Comparison of ENCODE assay signal across 10 cellular contexts in the genomic region with DNA sequence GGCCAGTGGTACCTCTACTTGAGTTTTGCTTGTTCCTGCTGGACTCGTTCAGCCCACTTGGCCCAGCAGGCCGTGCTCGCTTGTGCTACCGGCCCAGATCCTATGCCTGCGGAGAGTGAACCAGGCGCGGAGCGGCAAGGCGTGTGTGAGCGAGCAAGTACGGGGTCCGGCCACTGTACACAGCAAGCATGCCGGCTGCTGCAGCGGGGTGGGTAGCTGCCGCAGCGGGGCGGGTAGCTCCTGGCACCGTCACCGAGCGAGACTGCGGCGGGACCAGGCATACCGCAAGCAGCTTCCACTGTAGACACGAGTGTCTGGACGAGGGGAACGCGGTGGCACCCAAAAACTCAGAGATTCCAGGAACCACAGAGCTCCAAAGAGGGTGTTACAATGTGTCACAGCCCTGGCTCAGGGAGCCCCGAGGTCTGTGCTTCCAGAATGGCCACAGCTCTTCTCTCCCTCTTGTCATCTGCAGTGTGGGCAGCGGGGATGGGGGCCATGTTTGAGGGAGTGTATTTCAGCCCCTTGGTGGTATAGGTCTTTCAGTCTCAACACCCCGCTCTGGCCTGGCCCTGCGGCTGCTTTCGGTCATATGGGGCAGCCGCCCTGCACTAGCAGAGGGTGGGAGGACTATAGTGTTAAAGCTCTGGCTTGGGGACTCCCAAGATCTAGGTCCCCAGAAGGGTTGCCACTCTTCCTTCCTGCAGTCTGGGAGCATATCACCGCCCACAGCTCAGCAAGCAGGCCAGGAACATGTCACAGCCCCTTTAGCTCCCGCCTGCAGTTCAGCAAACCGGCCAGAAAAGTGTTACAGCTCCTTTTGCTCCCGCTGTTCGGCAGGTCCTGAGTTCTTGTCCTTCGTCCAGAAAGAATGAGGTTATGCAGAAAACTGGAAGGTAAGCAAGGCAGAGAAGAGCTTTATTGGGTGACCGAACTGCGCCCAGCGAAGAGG. TPM values are rescaled to one million over a fixed set of nuclear protein-coding genes. Genes with fewer than 3 reads are reported as not detected.
DNase-seq lines count a peak whose midpoint lies in the region; ATAC-seq, FAIRE-seq and TF ChIP-seq lines count a peak whose summit lies in the region.
"Had no signal": no experiment of that assay in that cellular context is flagged by ENCODE, and none has a peak within 500 bp of the region (broad histone marks: within the 10 kb centered on the region; RNA-seq: fewer than 3 reads in every experiment).

No MANE protein-coding gene starts in this region.

- FAIRE-seq in HTR-8/SVneo (lab: Jason Lieb, UNC): no peak

- no peaks in the 10 kb centered on the region for H3K9me3 ChIP-seq in right lobe of liver
- H3K9me3 ChIP-seq in testis: no peaks in the 10 kb centered on the region
- H3K9me3 ChIP-seq in uterus: no peaks in the 10 kb centered on the region
- H3K9me3 ChIP-seq: BLaER1 had no signal

- intact Hi-C loops in right lobe of liver (cut with DNase I) (no loop called here), testis (cut with DNase I; ENCODE audit: low total_unique reads) (no loop called here), uterus (cut with DNase I; ENCODE audit: low total_unique reads) (no loop called here)

- no peak overlapping the region for H3K27ac ChIP-seq in right lobe of liver
- no peak overlapping the region for H3K27ac ChIP-seq in testis
- H3K27ac ChIP-seq in uterus: no peak overlapping the region
- H3K27ac ChIP-seq: BLaER1, neural progenitor cell had no signal

- ATAC-seq in right lobe of liver: peak; percentile 18 to 56 (median 47)

- H3K27me3 ChIP-seq in right lobe of liver (no peaks in the 10 kb centered on the region), testis (no peaks in the 10 kb centered on the region), uterus (no peaks in the 10 kb centered on the region)

- in situ Hi-C loops in astrocyte of the spinal cord (cut with HindIII; ENCODE audit: low sequenced_read_pairs): no loop called here

- no peak overlapping the region for H3K4me3 ChIP-seq in astrocyte of the spinal cord (ENCODE audit: low read depth, low read length)
- peak overlapping the region in 1 of 3 donors; percentile 37 for H3K4me3 ChIP-seq in right lobe of liver
- peak overlapping the region; percentile 1 to 29 for H3K4me3 ChIP-seq in testis
- H3K4me3 ChIP-seq in uterus: peak overlapping the region in 1 of 2 donors; percentile 29
- H3K4me3 ChIP-seq: BLaER1, neural progenitor cell had no signal

- H3K36me3 ChIP-seq in right lobe of liver (no peaks in the 10 kb centered on the region), testis (ENCODE audit: low read depth, missing control alignments) (no peaks in the 10 kb centered on the region), uterus (no peaks in the 10 kb centered on the region)
- H3K36me3 ChIP-seq: BLaER1, neural progenitor cell had no signal

- no peak for TF ChIP-seq POLR2A in right lobe of liver (IDR thresholded peaks at IDR 0.05)
- TF ChIP-seq POLR2A in testis (IDR thresholded peaks at IDR 0.05): no peak
- TF ChIP-seq POLR2A in uterus (IDR thresholded peaks at IDR 0.05): no peak

- 56% methylated on average over 9 of the region's 42 CpGs for WGBS in right lobe of liver (ENCODE audit: insufficient coverage, low coverage, low lambda C conversion rate, missing lambda C conversion rate)
- 19 to 46% methylated on average over 6 to 42 of the region's 42 CpGs for WGBS in testis, 2 donors

- TF ChIP-seq CTCF in astrocyte of the spinal cord (IDR thresholded peaks at IDR 0.05; ENCODE audit: low read depth, low read length) (no peak), right lobe of liver (IDR thresholded peaks at IDR 0.05) (no peak), testis (IDR thresholded peaks at IDR 0.05) (no peak), uterus (IDR thresholded peaks at IDR 0.05) (no peak)

- DNase-seq in NCI-H748 (lab: John Stamatoyannopoulos, UW; ENCODE audit: unreplicated experiment) (peak; percentile 46), NCI-H748 treated with DMSO at 0.1 percent for 48 hours (lab: John Stamatoyannopoulos, UW) (no peak), astrocyte of the spinal cord (ENCODE audit: low read depth, low spot score) (peak; percentile 23), right lobe of liver (peak in 2 of 3 donors; percentile 21 to 56), testis (peak; percentile 27), HTR-8/SVneo (ENCODE audit: insufficient read length, low spot score) (no peak), SW 1271 (lab: John Stamatoyannopoulos, UW) (no peak), uterus (no peak)

- H3K4me1 ChIP-seq in right lobe of liver (peaks cover 0 to 11% (median 1%) of the 10 kb centered on the region in 4 donors), testis (peaks cover 6% of the 10 kb centered on the region), uterus (peaks cover 0 to under 1% of the 10 kb centered on the region in 2 donors)

RNA-seq across cellular contexts. Expression of a gene that starts 6.1 kb away (rescaled TPM):
- total RNA-seq in right lobe of liver (10 to 100 TPM; 14.8 to 22.1 (median 21.2) TPM), testis (10 to 100 TPM; 20.5 to 27.8 TPM), uterus (100 to 1,000 TPM in 1 of 4 donors, 10 to 100 TPM in 3; 10.2 to 104 (median 36.1) TPM)
- 15.6 TPM for polyA plus RNA-seq in testis (ENCODE audit: insufficient read depth, low read depth, low replicate concordance)

RNA-seq across cellular contexts. Expression of a gene that starts 11.6 kb away (rescaled TPM):
- not detected for total RNA-seq in right lobe of liver
- total RNA-seq in testis: under 1 TPM in 1 of 2 donors, not detected in 1; 0.25 TPM
- 1.2 TPM for polyA plus RNA-seq in testis (ENCODE audit: insufficient read depth, low read depth, low replicate concordance)
- total RNA-seq in uterus: not detected

RNA-seq across cellular contexts. Expression of a gene that starts 19.7 kb away (rescaled TPM):
- total RNA-seq in right lobe of liver (under 1 TPM in 2 of 6 experiments, not detected in 4; 0.12 to 0.17 TPM), testis (under 1 TPM in 1 of 2 donors, not detected in 1; 0.39 TPM), uterus (under 1 TPM in 1 of 4 donors, not detected in 3; 0.07 TPM)
- 0.37 TPM for polyA plus RNA-seq in testis (ENCODE audit: insufficient read depth, low read depth, low replicate concordance)

RNA-seq across cellular contexts. Expression of a gene that starts 51.1 kb away (rescaled TPM):
- total RNA-seq in right lobe of liver (under 1 TPM in 3 of 6 experiments, not detected in 3; 0.06 to 0.18 (median 0.16) TPM), testis (1 to 10 TPM; 2.1 to 5.2 TPM), uterus (10 to 100 TPM in 1 of 4 donors, 1 to 10 TPM in 2, under 1 TPM in 1; 0.51 to 15.9 (median 5.4) TPM)
- 8.1 TPM for polyA plus RNA-seq in testis (ENCODE audit: insufficient read depth, low read depth, low replicate concordance)

RNA-seq across cellular contexts. Expression of a gene that starts 53.8 kb away (rescaled TPM):
- total RNA-seq in right lobe of liver: under 1 TPM; 0.06 to 0.49 (median 0.18) TPM
- 1 to 10 TPM; 2.0 TPM for total RNA-seq in testis
- 1.5 TPM for polyA plus RNA-seq in testis (ENCODE audit: insufficient read depth, low read depth, low replicate concordance)
- 1 to 10 TPM; 1.8 to 2.9 (median 2.4) TPM for total RNA-seq in uterus

Comparison
In these comparisons a context has a peak if more than half of its experiments do, and no peak if none do; other contexts are left out.
1. DNase-seq: peak in NCI-H748 (single experiment), astrocyte of the spinal cord (single experiment), right lobe of liver (2 of 3) and testis (single experiment); none in NCI-H748 treated with DMSO at 0.1 percent for 48 hours (single experiment), HTR-8/SVneo (single experiment), SW 1271 (0 of 2) and uterus (0 of 2).